8 cellular contexts compared by ENCODE assay signal in genomic region chr22:24429411-24430365, GRCh38. TPM values are rescaled to one million over a fixed set of nuclear protein-coding genes. Genes with fewer than 3 reads are reported as not detected.
DNase-seq lines count a peak whose midpoint lies in the region; ATAC-seq and TF ChIP-seq lines count a peak whose summit lies in the region.

No MANE protein-coding gene starts in this region.

- WGBS in endodermal cell (ENCODE audit: insufficient coverage in 1 of 2, insufficient read length in 1 of 2), 2 experiments, result 85 to 94% methylated on average over 17 to 22 of the region's 22 CpGs

- H3K36me3 Mint-ChIP-seq in neural crest cell (ENCODE audit: low read depth) (no peaks in the 10 kb centered on the region), endodermal cell (ENCODE audit: low read depth) (no peaks in the 10 kb centered on the region)

- no peak overlapping the region for H3K9ac ChIP-seq in endodermal cell (ENCODE audit: extremely low read depth, low read length, poor library complexity, severe bottlenecking)

- no peaks in the 10 kb centered on the region for H3K9me3 ChIP-seq in endodermal cell (ENCODE audit: control insufficient read depth, low read length)

- H3K4me3 ChIP-seq in endodermal cell (ENCODE audit: low read length), result no peak overlapping the region

- H3K9me3 Mint-ChIP-seq in neural crest cell, result no peaks in the 10 kb centered on the region
- no peaks in the 10 kb centered on the region for H3K9me3 Mint-ChIP-seq in endodermal cell

- H3K27me3 Mint-ChIP-seq in neural crest cell (ENCODE audit: low read depth), result peaks cover 26% of the 10 kb centered on the region
- H3K27me3 Mint-ChIP-seq in endodermal cell (ENCODE audit: insufficient read depth), result peaks cover 20% of the 10 kb centered on the region

- H3K27ac Mint-ChIP-seq in neural crest cell (ENCODE audit: unreplicated experiment), result no peak overlapping the region
- H3K27ac Mint-ChIP-seq in endodermal cell, result no peak overlapping the region

- H3K4me1 ChIP-seq in endodermal cell (ENCODE audit: control insufficient read depth, insufficient read depth, low read length), result no peaks in the 10 kb centered on the region

- peaks cover 20% of the 10 kb centered on the region for H3K27me3 ChIP-seq in endodermal cell (ENCODE audit: control insufficient read depth, insufficient read depth, low read length, poor library complexity, severe bottlenecking)

- ATAC-seq in HG03354 (IDR thresholded peaks at IDR 0.05; ENCODE audit: poor library complexity, severe bottlenecking, unreplicated experiment) (no peak), GM18519 (IDR thresholded peaks at IDR 0.05; ENCODE audit: low FRiP score, unreplicated experiment) (no peak)

- H3K4me1 Mint-ChIP-seq in neural crest cell (peaks cover 18% of the 10 kb centered on the region), endodermal cell (no peaks in the 10 kb centered on the region)

- H3K36me3 ChIP-seq in endodermal cell (ENCODE audit: control insufficient read depth, insufficient read depth, low read length), result no peaks in the 10 kb centered on the region

- H3K27ac ChIP-seq in endodermal cell (ENCODE audit: low read depth, low read length), result no peak overlapping the region

- DNase-seq in GM19238 (ENCODE audit: insufficient read length, low spot score) (peak; percentile 36), SK-N-DZ (ENCODE audit: low spot score) (peak; percentile 50), amniotic epithelial cell (ENCODE audit: low read depth) (peak; percentile 19), neural crest cell (ENCODE audit: low read depth, low spot score) (peak; percentile 38), endodermal cell (no peak), GM19240 (ENCODE audit: insufficient read length, low spot score) (no peak)

- H3K4me3 Mint-ChIP-seq in neural crest cell (peak overlapping the region; percentile 32), endodermal cell (no peak overlapping the region)

- no peak for TF ChIP-seq CTCF in neural crest cell (conservative IDR thresholded peaks at IDR 0.05)
- no peak for TF ChIP-seq CTCF in endodermal cell (conservative IDR thresholded peaks at IDR 0.05)

RNA-seq across cellular contexts. Expression of gene ADORA2A, which starts 2.3 kb away (rescaled TPM):
- polyA plus RNA-seq in SK-N-DZ (2014; cell fraction: cytosol; rRNA removed), result 8.7 and 11.8 TPM in 2 replicates
- polyA plus RNA-seq in SK-N-DZ (2014; cell fraction: nucleus; rRNA removed), result 4.8 and 7.8 TPM in 2 replicates
- total RNA-seq in neural crest cell (2.1 and 2.8 TPM in 2 replicates), endodermal cell (1 to 10 TPM; 4.1 to 4.7 TPM)
- polyA plus RNA-seq in endodermal cell (2013, experiment 1 of 2), result 4.2 TPM
- polyA plus RNA-seq in endodermal cell (2013, experiment 2 of 2), result 4.4 TPM

Comparison
In these comparisons a context has a peak if more than half of its experiments do, and no peak if none do; other contexts are left out.
1. DNase-seq: peak in GM19238 (single experiment), SK-N-DZ (single experiment), amniotic epithelial cell (single experiment) and neural crest cell (single experiment); none in endodermal cell (single experiment) and GM19240 (single experiment).